In genomic region chr20:6599876-6600275, GRCh38 we compare ENCODE assay signal across 19 cellular contexts.
"Had no signal": no experiment of that assay in that cellular context is flagged by ENCODE, and none has a peak within 500 bp of the region (broad histone marks: within the 10 kb centered on the region; RNA-seq: fewer than 3 reads in every experiment).

No MANE protein-coding gene starts in this region.

- ATAC-seq: activated naive CD8-positive, alpha-beta T cell treated with anti-CD3 and anti-CD28 coated beads, Interleukin-2, amount 50 U/mL, for 24 hours; activated T-helper 17 cell treated with anti-CD3 and anti-CD28 coated beads, Interleukin-2, amount 50 U/mL, for 72 hours; mucosa of descending colon; naive thymus-derived CD4-positive, alpha-beta T cell; stimulated activated memory B cell treated with anti-CD40 and anti-IgM and Interleukin-4, amounts not matched to agents 10 μg/mL and 1 μg/mL and 100 μg/mL, for 72 hours; T-cell had no signal

- H3K9ac ChIP-seq: parathyroid adenoma had no signal

- H3K4me3 ChIP-seq: heart left ventricle, mucosa of descending colon, thyroid gland had no signal

- H3K36me3 ChIP-seq: heart left ventricle, neutrophil, thyroid gland had no signal

- H3K27ac ChIP-seq: neutrophil, parathyroid adenoma, thyroid gland, VCaP had no signal

- H3K4me1 ChIP-seq: parathyroid adenoma, thyroid gland had no signal

- DNase-seq: activated CD4-positive, alpha-beta T cell treated with anti-CD3 and anti-CD28 coated beads for 1 hour; activated CD4-positive, alpha-beta T cell treated with anti-CD3 and anti-CD28 coated beads, Interleukin-2, amount 50 U/mL, for 4 hours; activated naive CD4-positive, alpha-beta T cell treated with anti-CD3 and anti-CD28 coated beads for 36 hours; activated naive CD8-positive, alpha-beta T cell treated with anti-CD3 and anti-CD28 coated beads, Interleukin-2, amount 50 U/mL, for 24 hours; central memory CD4-positive, alpha-beta T cell; cortex of kidney; effector CD4-positive, alpha-beta T cell; heart left ventricle; mucosa of descending colon; naive thymus-derived CD4-positive, alpha-beta T cell; stimulated activated CD4-positive, alpha-beta T cell treated with anti-CD3 and anti-CD28 coated beads, Interleukin-2, amount 100 ng/mL, for 48 hours; T-cell; T-helper 9 cell; thyroid gland had no signal

- H3K9me3 ChIP-seq: heart left ventricle, mucosa of descending colon, neutrophil, thyroid gland had no signal

- H3K27me3 ChIP-seq: heart left ventricle, thyroid gland had no signal

- H2AFZ ChIP-seq: parathyroid adenoma had no signal

- H3K79me2 ChIP-seq: parathyroid adenoma had no signal
